Comparison of ENCODE assay signal across 8 cellular contexts in genomic region chr9:132079391-132080071, GRCh38. TPM values are rescaled to one million over a fixed set of nuclear protein-coding genes. Genes with fewer than 3 reads are reported as not detected.
DNase-seq lines count a peak whose midpoint lies in the region; ATAC-seq and TF ChIP-seq lines count a peak whose summit lies in the region.

MED27 (minus strand) TSS chr9:132079867; CDS start chr9:132079844, 23 bp downstream.

- H3K9me2 ChIP-seq in OCI-LY7 (ENCODE audit: insufficient read depth, low read length), result no peaks in the 10 kb centered on the region

- DNase-seq in COLO829 (ENCODE audit: low spot score) (peak; percentile 91), IMR-90 (peak; percentile 91), OCI-LY7 (ENCODE audit: low spot score) (peak; percentile 95), activated T-cell treated with anti-CD3 and anti-CD28 coated beads for 1 hour (ENCODE audit: low read depth) (peak; percentile 83), epithelial cell of esophagus (ENCODE audit: low read depth) (peak; percentile 92)
- DNase-seq in stimulated activated CD8-positive, alpha-beta memory T cell treated with anti-CD3 and anti-CD28 coated beads, Interleukin-2, amount 100 ng/mL, for 48 hours (ENCODE audit: low read depth in 2 of 2), result peak; percentile 85 to 89

- H3K9me1 ChIP-seq in IMR-90 (ENCODE audit: insufficient read depth, low read length), result no peaks in the 10 kb centered on the region; the same call in 1 of the 2 replicates

- H3K4me2 ChIP-seq in IMR-90 (ENCODE audit: low read depth, low read length), result peak within 1 kb of the TSS; percentile 93
- peak within 1 kb of the TSS; percentile 89 for H3K4me2 ChIP-seq in OCI-LY7 (ENCODE audit: low read length)

- in situ Hi-C loops in IMR-90 (cut with MboI; ENCODE audit: low sequenced_read_pairs), result no loop called here

- H4K91ac ChIP-seq in IMR-90 (ENCODE audit: insufficient read depth, low read depth, low read length), result peak within 1 kb of the TSS; percentile 47; the same call in 1 of the 2 replicates

- peaks cover 34 to 42% of the 10 kb centered on the region in 2 experiments for H3K79me1 ChIP-seq in IMR-90 (ENCODE audit: low read depth in 1 of 2, low read length in 2 of 2)

- peaks cover 6% of the 10 kb centered on the region for H3K36me3 ChIP-seq in IMR-90 (ENCODE audit: control insufficient read depth, insufficient read depth, low read length)
- peaks cover 30% of the 10 kb centered on the region for H3K36me3 ChIP-seq in OCI-LY7 (ENCODE audit: insufficient read depth, low read length)

- H2BK20ac ChIP-seq in IMR-90 (ENCODE audit: low read depth, low read length), result no peak within 1 kb of the TSS

- H2BK5ac ChIP-seq in IMR-90 (ENCODE audit: low read depth, low read length, poor library complexity, severe bottlenecking), result peak within 1 kb of the TSS; percentile 20

- H3K9me3 ChIP-seq in IMR-90 (ENCODE audit: control insufficient read depth, insufficient read depth, low read length), result no peaks in the 10 kb centered on the region
- no peaks in the 10 kb centered on the region for H3K9me3 ChIP-seq in OCI-LY7 (ENCODE audit: low read length)
- H3K9me3 ChIP-seq in mononuclear cell (ENCODE audit: low read depth, low read length), result no peaks in the 10 kb centered on the region

- H3K4ac ChIP-seq in IMR-90 (ENCODE audit: low read depth, low read length), result peak within 1 kb of the TSS; percentile 80

- peak within 1 kb of the TSS; percentile 90 for H2AK9ac ChIP-seq in IMR-90 (replicated peaks; ENCODE audit: low read depth, low read length, poor library complexity)

- no peak within 1 kb of the TSS for H2BK120ac ChIP-seq in IMR-90 (ENCODE audit: low read depth, low read length)

- TSS peak; percentile 59 for BruUV-seq in IMR-90 (replicated peaks; lab: Mats Ljungman, UMichigan)
- TSS peak; percentile 52 for BruUV-seq in OCI-LY7 (replicated peaks; lab: Mats Ljungman, UMichigan)

- peak within 1 kb of the TSS; percentile 60 for H3K27ac ChIP-seq in IMR-90 (ENCODE audit: insufficient read depth, low read length)
- H3K27ac ChIP-seq in OCI-LY7 (ENCODE audit: low read depth, low read length, poor library complexity, severe bottlenecking), result no peak within 1 kb of the TSS

- CTCF ChIA-PET in IMR-90 (lab: Yijun Ruan, JAX), result no interaction called here
- CTCF ChIA-PET in OCI-LY7 (lab: Charles Lee; ENCODE audit: unreplicated experiment), result no interaction called here

- peak within 1 kb of the TSS; percentile 74 for H2AK5ac ChIP-seq in IMR-90 (ENCODE audit: low read depth, low read length)

- H2BK15ac ChIP-seq in IMR-90 (ENCODE audit: low read depth, low read length), result no peak within 1 kb of the TSS

- no peaks in the 10 kb centered on the region for H3K27me3 ChIP-seq in IMR-90 (ENCODE audit: control insufficient read depth, insufficient read depth, low read length)
- no peaks in the 10 kb centered on the region for H3K27me3 ChIP-seq in mononuclear cell (ENCODE audit: insufficient read depth, low read length)

- TF ChIP-seq CTCF in IMR-90 (conservative IDR thresholded peaks at IDR 0.05; ENCODE audit: low read depth, low read length), result no peak
- no peak for TF ChIP-seq CTCF in OCI-LY7 (conservative IDR thresholded peaks at IDR 0.05; ENCODE audit: low read length)
- no peak for TF ChIP-seq CTCF in epithelial cell of esophagus (IDR thresholded peaks at IDR 0.05; ENCODE audit: insufficient read depth, low read depth, low read length, missing control alignments)

- peak within 1 kb of the TSS; percentile 57; the same call in 1 of the 2 replicates for H3K56ac ChIP-seq in IMR-90 (ENCODE audit: extremely low read depth, insufficient read depth, low read length)

- H3K9ac ChIP-seq in IMR-90 (ENCODE audit: low read depth, low read length), result peak within 1 kb of the TSS; percentile 66

- ATAC-seq in GM21381 (IDR thresholded peaks at IDR 0.05; ENCODE audit: unreplicated experiment), result peak; percentile 78
- peak; percentile 97 for ATAC-seq in IMR-90 (ENCODE audit: low read depth)

- peak within 1 kb of the TSS; percentile 67 to 88 for H4K8ac ChIP-seq in IMR-90 (ENCODE audit: low read depth in 2 of 2, low read length in 2 of 2)

- peak within 1 kb of the TSS; percentile 76 for H3K23ac ChIP-seq in IMR-90 (ENCODE audit: low read depth, low read length)

- 0 out of 2 replicates have a peak, but pooled peaks have one; percentile 4 for TF ChIP-seq RAD21 in IMR-90 (IDR thresholded peaks at IDR 0.05; ENCODE audit: low read length)

- peaks cover 6% of the 10 kb centered on the region for H3K4me1 ChIP-seq in IMR-90 (ENCODE audit: control insufficient read depth, insufficient read depth, low read length)
- H3K4me1 ChIP-seq in OCI-LY7 (ENCODE audit: insufficient read depth, low read length, poor library complexity, severe bottlenecking), result peaks cover 18% of the 10 kb centered on the region
- peaks cover 16% of the 10 kb centered on the region for H3K4me1 ChIP-seq in mononuclear cell (ENCODE audit: insufficient read depth, low read length)

- H3K18ac ChIP-seq in IMR-90 (ENCODE audit: low read depth, low read length), result no peak within 1 kb of the TSS

- intact Hi-C loops in IMR-90 (cut with micrococcal nuclease), result loop anchor here (5.0 kb wide), 1 partner anchor 192 kb away; no protein-coding TSS in a partner anchor
- intact Hi-C loops in OCI-LY7 (cut with micrococcal nuclease; ENCODE audit: unreplicated experiment), result no loop called here

- dilution Hi-C loops in IMR-90 (cut with HindIII; ENCODE audit: low sequenced_read_pairs, unreplicated experiment), result no loop called here

- POLR2A ChIA-PET in IMR-90 (lab: Charles Lee; ENCODE audit: unreplicated experiment) (interaction anchor here (0.6 kb wide), 1 partner anchor 78 kb away, joined by 3 read pairs; no protein-coding TSS in a partner anchor), OCI-LY7 (lab: Charles Lee) (interaction anchor here (0.5 to 0.6 kb wide), 2 partner anchors 12 to 53 kb away, joined by 3 read pairs; no protein-coding TSS in a partner anchor)

- H3K4me3 ChIP-seq in IMR-90 (ENCODE audit: insufficient read depth, low read depth, low read length) (peak within 1 kb of the TSS; percentile 57), OCI-LY7 (ENCODE audit: low read depth, low read length, poor library complexity, severe bottlenecking) (peak within 1 kb of the TSS; percentile 97), epithelial cell of esophagus (ENCODE audit: low read length) (peak within 1 kb of the TSS; percentile 89), mononuclear cell (ENCODE audit: low read length) (peak within 1 kb of the TSS; percentile 88)

- peak within 1 kb of the TSS; percentile 77 for H3K14ac ChIP-seq in IMR-90 (replicated peaks; ENCODE audit: low read depth, low read length)

- H2AFZ ChIP-seq in IMR-90 (replicated peaks; ENCODE audit: low read length, poor library complexity), result peak within 1 kb of the TSS; percentile 74
- H2AFZ ChIP-seq in OCI-LY7 (ENCODE audit: low read length), result peak within 1 kb of the TSS; percentile 98

- WGBS in IMR-90 (ENCODE audit: extremely low coverage in 2 of 2, insufficient read length in 1 of 2), 2 experiments, result 1% methylated on average over 35 of the region's 41 CpGs; no CpG with 5 or more reads in 1 of the 2 experiments

- peaks cover 19% of the 10 kb centered on the region; the same call in 1 of the 2 replicates for H3K79me2 ChIP-seq in OCI-LY7 (ENCODE audit: insufficient read depth, low read depth, low read length)

- TF ChIP-seq POLR2A in IMR-90 (IDR thresholded peaks at IDR 0.05; ENCODE audit: low read depth, low read length), result peak; percentile 70

- H4K20me1 ChIP-seq in IMR-90 (ENCODE audit: insufficient read depth, low read length) (peaks cover 13% of the 10 kb centered on the region; the same call in 1 of the 2 replicates), OCI-LY7 (ENCODE audit: insufficient read depth, low read length) (no peaks in the 10 kb centered on the region)

- H4K5ac ChIP-seq in IMR-90 (ENCODE audit: low read depth, low read length), result peak within 1 kb of the TSS; percentile 24; the same call in 1 of the 2 replicates

TF ChIP-seq in IMR-90, 13 proteins besides CTCF, POLR2A, EP300 and RAD21:
- TF ChIP-seq MAFK (IDR thresholded peaks at IDR 0.05; ENCODE audit: low read depth, low read length) (peak; percentile 37; the same call in 1 of the 2 replicates), USF2 (IDR thresholded peaks at IDR 0.05; ENCODE audit: low read depth, low read length) (no peak), MXI1 (IDR thresholded peaks at IDR 0.05; ENCODE audit: borderline replicate concordance, low read depth, low read length) (peak; percentile 61; the same call in 1 of the 2 replicates)

RNA-seq across cellular contexts. Expression of gene MED27, which starts in this region (rescaled TPM):
- total RNA-seq in IMR-90 (2012; rRNA removed) (51.9 and 63.4 TPM in 2 replicates), OCI-LY7 (2022) (29.9 and 32.6 TPM in 2 replicates), mononuclear cell (13.3 TPM)
- 50.2 and 51.6 TPM in 2 replicates for polyA plus RNA-seq in IMR-90 (2012; rRNA removed)
- 33.8 and 51.4 TPM in 2 replicates for polyA plus RNA-seq in IMR-90 (2012; cell fraction: cytosol; rRNA removed)
- 18.2 and 24.4 TPM in 2 replicates for polyA plus RNA-seq in IMR-90 (2012; cell fraction: nucleus; rRNA removed; ENCODE audit: low replicate concordance)
- total RNA-seq in OCI-LY7 (2014; rRNA removed; shearing (Covaris generic)), result 21.9 and 23.1 TPM in 2 replicates
